ENCODE assay signal across 29 cellular contexts in genomic region chrX:5474282-5474681, GRCh38.
"Had no signal": no experiment of that assay in that cellular context is flagged by ENCODE, and none has a peak within 500 bp of the region (broad histone marks: within the 10 kb centered on the region; RNA-seq: fewer than 3 reads in every experiment).

No MANE protein-coding gene starts in this region.

- H2AFZ ChIP-seq: hepatocyte had no signal

- H3K9me3 ChIP-seq: adrenal gland, ascending aorta, colonic mucosa, suprapubic skin, transverse colon had no signal

- H3K27ac ChIP-seq: adrenal gland, ascending aorta, colonic mucosa, dorsolateral prefrontal cortex, hepatocyte, left lung, stomach, suprapubic skin, transverse colon had no signal

- H3K4me1 ChIP-seq: adrenal gland, ascending aorta, colonic mucosa, left lung, stomach, suprapubic skin, transverse colon had no signal

- H3K4me3 ChIP-seq: adrenal gland, ascending aorta, colonic mucosa, dorsolateral prefrontal cortex, hepatocyte, left lung, lung, stomach, suprapubic skin, transverse colon had no signal

- H3K36me3 ChIP-seq: adrenal gland, ascending aorta, colonic mucosa, left lung, stomach, suprapubic skin, transverse colon had no signal

- H3K27me3 ChIP-seq: adrenal gland, ascending aorta, colonic mucosa, hepatocyte, left lung, stomach, suprapubic skin, transverse colon had no signal

- FAIRE-seq: bronchial epithelial cell, endothelial cell of umbilical vein, urothelium cell line had no signal

- DNase-seq: activated B cell treated with CpG ODN at 0.5 μM for 24 hours; activated CD4-positive, alpha-beta T cell treated with anti-CD3 and anti-CD28 coated beads for 36 hours; activated CD4-positive, alpha-beta T cell treated with anti-CD3 and anti-CD28 coated beads, Interleukin-2, amount 50 U/mL, for 4 hours; activated CD8-positive, alpha-beta memory T cell treated with anti-CD3 and anti-CD28 coated beads for 24 hours; activated CD8-positive, alpha-beta memory T cell treated with anti-CD3 and anti-CD28 coated beads, Interleukin-2, amount 50 U/mL, for 4 hours; activated naive CD4-positive, alpha-beta T cell; activated T-cell treated with anti-CD3 and anti-CD28 coated beads, Interleukin-2, amount 50 U/mL, for 4 hours; adrenal gland; colonic mucosa; dorsolateral prefrontal cortex; effector memory CD8-positive, alpha-beta T cell; foreskin melanocyte; glutamatergic neuron; immature natural killer cell; left lung; naive thymus-derived CD4-positive, alpha-beta T cell; stimulated activated CD4-positive, alpha-beta T cell treated with anti-CD3 and anti-CD28 coated beads, Interleukin-1b, Interleukin-23, amount 100 ng/mL, for 48 hours; stomach; T-helper 9 cell; transverse colon had no signal

- H3K79me2 ChIP-seq: hepatocyte had no signal

- H3K4me2 ChIP-seq: hepatocyte had no signal

- ATAC-seq: activated CD4-positive, alpha-beta T cell treated with anti-CD3 and anti-CD28 coated beads for 36 hours; activated T-cell treated with anti-CD3 and anti-CD28 coated beads, Interleukin-2, amount 50 U/mL, for 4 hours; effector memory CD8-positive, alpha-beta T cell; esophagus mucosa; left lung; naive thymus-derived CD4-positive, alpha-beta T cell; stimulated activated memory B cell treated with anti-CD40 and anti-IgM and Interleukin-4, amounts not matched to agents 10 μg/mL and 1 μg/mL and 100 μg/mL, for 72 hours had no signal
